Comparison of ENCODE assay signal across 25 cellular contexts in the genomic region with DNA sequence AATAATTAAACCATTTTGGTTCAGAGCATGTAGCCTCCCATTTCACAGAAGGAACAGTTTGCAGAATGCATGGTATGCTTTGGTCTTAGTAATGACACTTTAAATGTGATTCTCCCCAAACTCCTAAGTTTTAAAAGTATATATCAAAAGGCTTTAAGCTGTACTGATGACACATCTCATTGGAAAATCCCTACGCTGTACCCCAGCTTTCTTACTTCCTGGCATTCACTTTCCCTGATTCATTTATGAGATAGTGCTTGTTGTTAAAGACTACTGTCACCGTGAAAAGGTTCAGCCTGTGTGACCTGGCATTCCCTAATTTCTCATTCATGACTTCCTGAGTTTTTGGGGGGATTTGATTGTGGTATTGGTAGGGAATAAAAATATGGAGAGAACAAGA. TPM values are rescaled to one million over a fixed set of nuclear protein-coding genes. Genes with fewer than 3 reads are reported as not detected.
DNase-seq lines count a peak whose midpoint lies in the region; ATAC-seq and TF ChIP-seq lines count a peak whose summit lies in the region.
"Had no signal": no experiment of that assay in that cellular context is flagged by ENCODE, and none has a peak within 500 bp of the region (broad histone marks: within the 10 kb centered on the region; RNA-seq: fewer than 3 reads in every experiment).

No MANE protein-coding gene starts in this region.

- H3K9ac ChIP-seq in smooth muscle cell (ENCODE audit: low read depth), result peak overlapping the region; percentile 83
- H3K9ac ChIP-seq in Karpas-422 (ENCODE audit: low read length), result no peak overlapping the region
- H3K9ac ChIP-seq: BLaER1 treated with 17β-estradiol and CSF1 and Interleukin-3, amounts not matched to agents 10 nM and 100 nM; parathyroid adenoma had no signal

- H3K4me1 Mint-ChIP-seq in activated naive CD8-positive, alpha-beta T cell treated with anti-CD3 and anti-CD28 coated beads for 36 hours, result peaks cover 21% of the 10 kb centered on the region
- H3K4me1 Mint-ChIP-seq in activated naive CD8-positive, alpha-beta T cell treated with anti-CD3 and anti-CD28 coated beads, Interleukin-2, amount 50 U/mL, for 24 hours, result peaks cover 28% of the 10 kb centered on the region
- H3K4me1 Mint-ChIP-seq: brain, natural killer cell had no signal

- no peak for ATAC-seq in activated naive CD8-positive, alpha-beta T cell treated with anti-CD3 and anti-CD28 coated beads, Interleukin-2, amount 50 U/mL, for 24 hours
- no peak for ATAC-seq in right lobe of liver
- no peak for ATAC-seq in GM19467 (IDR thresholded peaks at IDR 0.05; ENCODE audit: unreplicated experiment)
- ATAC-seq: A549; activated CD4-positive, CD25-positive, alpha-beta regulatory T cell treated with anti-CD3 and anti-CD28 coated beads, Interleukin-2, amount 50 U/mL, for 24 hours; left cardiac atrium; natural killer cell had no signal

- H3K9me2 ChIP-seq in Karpas-422 (replicated peaks; ENCODE audit: insufficient read depth, low read length), result no peaks in the 10 kb centered on the region

- H3K36me3 ChIP-seq in brain microvascular endothelial cell (replicated peaks) (peaks cover 26% of the 10 kb centered on the region), smooth muscle cell (ENCODE audit: low read depth) (peaks cover 14% of the 10 kb centered on the region), Karpas-422 (ENCODE audit: insufficient read depth, low read length) (no peaks in the 10 kb centered on the region; the same call in 1 of the 2 replicates), right lobe of liver (peaks cover 0 to 2% (median 0%) of the 10 kb centered on the region in 4 donors)

- peaks cover 39% of the 10 kb centered on the region for H3K36me3 Mint-ChIP-seq in activated naive CD8-positive, alpha-beta T cell treated with anti-CD3 and anti-CD28 coated beads for 36 hours
- H3K36me3 Mint-ChIP-seq in activated naive CD8-positive, alpha-beta T cell treated with anti-CD3 and anti-CD28 coated beads, Interleukin-2, amount 50 U/mL, for 24 hours (ENCODE audit: low read depth), result peaks cover 25% of the 10 kb centered on the region
- H3K36me3 Mint-ChIP-seq: natural killer cell had no signal

- H3K27ac ChIP-seq in brain microvascular endothelial cell, result peak overlapping the region; percentile 49
- H3K27ac ChIP-seq in smooth muscle cell (ENCODE audit: low read depth), result peak overlapping the region; percentile 97
- no peak overlapping the region for H3K27ac ChIP-seq in Karpas-422 (ENCODE audit: low read length)
- H3K27ac ChIP-seq in right lobe of liver, result no peak overlapping the region
- H3K27ac ChIP-seq: A549; BLaER1 treated with 17β-estradiol and CSF1 and Interleukin-3, amounts not matched to agents 10 nM and 100 nM; coronary artery; parathyroid adenoma; sigmoid colon; vagina had no signal

- H2AFZ ChIP-seq in smooth muscle cell (ENCODE audit: low read depth), result no peak overlapping the region
- no peak overlapping the region for H2AFZ ChIP-seq in Karpas-422 (ENCODE audit: low read length)
- H2AFZ ChIP-seq: parathyroid adenoma had no signal

- peaks cover 53% of the 10 kb centered on the region for H4K20me1 ChIP-seq in smooth muscle cell (ENCODE audit: low read depth)
- no peaks in the 10 kb centered on the region for H4K20me1 ChIP-seq in Karpas-422 (ENCODE audit: insufficient read depth, low read depth, low read length)
- H4K20me1 ChIP-seq: BLaER1 treated with 17β-estradiol and CSF1 and Interleukin-3, amounts not matched to agents 10 nM and 100 nM had no signal

- H3K27me3 ChIP-seq in brain microvascular endothelial cell (replicated peaks), result no peaks in the 10 kb centered on the region
- H3K27me3 ChIP-seq in smooth muscle cell (ENCODE audit: low read depth), result no peaks in the 10 kb centered on the region
- no peaks in the 10 kb centered on the region for H3K27me3 ChIP-seq in Karpas-422 (ENCODE audit: low read length)
- H3K27me3 ChIP-seq in right lobe of liver, result no peaks in the 10 kb centered on the region
- H3K27me3 ChIP-seq: BLaER1 treated with 17β-estradiol and CSF1 and Interleukin-3, amounts not matched to agents 10 nM and 100 nM; sigmoid colon; vagina had no signal

- H3F3A ChIP-seq in smooth muscle cell (ENCODE audit: low read depth), result peaks cover 9% of the 10 kb centered on the region

- H3K9me3 ChIP-seq in smooth muscle cell (replicated peaks; ENCODE audit: low read depth) (no peaks in the 10 kb centered on the region), Karpas-422 (ENCODE audit: low read length) (no peaks in the 10 kb centered on the region), right lobe of liver (no peaks in the 10 kb centered on the region)
- H3K9me3 ChIP-seq: A549, sigmoid colon, vagina had no signal

- in situ Hi-C loops in brain microvascular endothelial cell (cut with HindIII; ENCODE audit: low pct_ligation_motif_present, low sequenced_read_pairs), result no loop called here

- 21% methylated on average over 2 of the region's 2 CpGs for WGBS in smooth muscle cell (ENCODE audit: low lambda C conversion rate)
- 86% methylated on average over 2 of the region's 2 CpGs for WGBS in right lobe of liver (ENCODE audit: insufficient coverage, low coverage, low lambda C conversion rate, missing lambda C conversion rate)

- H3K4me3 ChIP-seq in brain microvascular endothelial cell (ENCODE audit: low read depth, low read length), result no peak overlapping the region
- no peak overlapping the region for H3K4me3 ChIP-seq in fibroblast of the aortic adventitia (ENCODE audit: low read depth, low read length)
- H3K4me3 ChIP-seq in smooth muscle cell, result no peak overlapping the region
- no peak overlapping the region for H3K4me3 ChIP-seq in Karpas-422 (ENCODE audit: low read length)
- no peak overlapping the region for H3K4me3 ChIP-seq in right lobe of liver
- H3K4me3 ChIP-seq: A549; BLaER1 treated with 17β-estradiol and CSF1 and Interleukin-3, amounts not matched to agents 10 nM and 100 nM; coronary artery; sigmoid colon; vagina had no signal

- peak overlapping the region; percentile 39 for H3K27ac Mint-ChIP-seq in activated naive CD8-positive, alpha-beta T cell treated with anti-CD3 and anti-CD28 coated beads for 36 hours
- H3K27ac Mint-ChIP-seq in activated naive CD8-positive, alpha-beta T cell treated with anti-CD3 and anti-CD28 coated beads, Interleukin-2, amount 50 U/mL, for 24 hours, result no peak overlapping the region
- H3K27ac Mint-ChIP-seq: natural killer cell had no signal

- TF ChIP-seq CTCF in brain microvascular endothelial cell (IDR thresholded peaks at IDR 0.05; ENCODE audit: low read depth, low read length, missing control alignments) (no peak), fibroblast of the aortic adventitia (IDR thresholded peaks at IDR 0.05; ENCODE audit: insufficient read depth, low read length) (no peak), smooth muscle cell (IDR thresholded peaks at IDR 0.05; ENCODE audit: borderline replicate concordance, insufficient read depth, poor library complexity, severe bottlenecking) (no peak), right lobe of liver (IDR thresholded peaks at IDR 0.05) (no peak)

- DNase-seq in activated naive CD8-positive, alpha-beta T cell treated with anti-CD3 and anti-CD28 coated beads for 36 hours, result no peak
- no peak for DNase-seq in activated naive CD8-positive, alpha-beta T cell treated with anti-CD3 and anti-CD28 coated beads, Interleukin-2, amount 50 U/mL, for 24 hours
- DNase-seq in brain microvascular endothelial cell (peak; percentile 62), fibroblast of the aortic adventitia (ENCODE audit: low read depth) (peak; percentile 39), smooth muscle cell (lab: John Stamatoyannopoulos, UW; ENCODE audit: unreplicated experiment) (no peak), Karpas-422 (no peak), right lobe of liver (no peak)
- DNase-seq: activated T-cell treated with anti-CD3 and anti-CD28 coated beads, Interleukin-2, amount 50 U/mL, for 48 hours; Calu3; KBM-7; left cardiac atrium; natural killer cell; NCI-H1048; NCI-H2029 treated with DMSO at 0.1 percent for 48 hours; NCI-H446; sigmoid colon; T1000 had no signal

- no peaks in the 10 kb centered on the region for H3K27me3 Mint-ChIP-seq in activated naive CD8-positive, alpha-beta T cell treated with anti-CD3 and anti-CD28 coated beads for 36 hours
- no peaks in the 10 kb centered on the region for H3K27me3 Mint-ChIP-seq in activated naive CD8-positive, alpha-beta T cell treated with anti-CD3 and anti-CD28 coated beads, Interleukin-2, amount 50 U/mL, for 24 hours
- H3K27me3 Mint-ChIP-seq: brain had no signal

- peaks cover 39% of the 10 kb centered on the region for H3K79me2 ChIP-seq in smooth muscle cell (ENCODE audit: low read depth)
- H3K79me2 ChIP-seq in Karpas-422 (ENCODE audit: low read length), result no peaks in the 10 kb centered on the region
- H3K79me2 ChIP-seq: parathyroid adenoma had no signal

- no peak for TF ChIP-seq POLR2A in right lobe of liver (IDR thresholded peaks at IDR 0.05)

- intact Hi-C loops in right lobe of liver (cut with DNase I), result no loop called here

- H3K4me3 Mint-ChIP-seq in activated naive CD8-positive, alpha-beta T cell treated with anti-CD3 and anti-CD28 coated beads for 36 hours, result no peak overlapping the region
- no peak overlapping the region for H3K4me3 Mint-ChIP-seq in activated naive CD8-positive, alpha-beta T cell treated with anti-CD3 and anti-CD28 coated beads, Interleukin-2, amount 50 U/mL, for 24 hours
- H3K4me3 Mint-ChIP-seq: brain, natural killer cell had no signal

- peaks cover 9% of the 10 kb centered on the region for H3K4me1 ChIP-seq in smooth muscle cell (ENCODE audit: low read depth)
- no peaks in the 10 kb centered on the region for H3K4me1 ChIP-seq in Karpas-422 (ENCODE audit: low read length)
- H3K4me1 ChIP-seq in right lobe of liver, result no peaks in the 10 kb centered on the region
- H3K4me1 ChIP-seq: parathyroid adenoma had no signal

- peak overlapping the region; percentile 76 for H3K4me2 ChIP-seq in smooth muscle cell
- no peak overlapping the region for H3K4me2 ChIP-seq in Karpas-422 (ENCODE audit: low read depth, low read length, poor library complexity, severe bottlenecking)
- H3K4me2 ChIP-seq: A549 had no signal

- peaks cover 1% of the 10 kb centered on the region for H3K9me3 Mint-ChIP-seq in activated naive CD8-positive, alpha-beta T cell treated with anti-CD3 and anti-CD28 coated beads for 36 hours
- H3K9me3 Mint-ChIP-seq in activated naive CD8-positive, alpha-beta T cell treated with anti-CD3 and anti-CD28 coated beads, Interleukin-2, amount 50 U/mL, for 24 hours, result peaks cover 8% of the 10 kb centered on the region
- H3K9me3 Mint-ChIP-seq: natural killer cell had no signal

RNA-seq across cellular contexts. Expression of gene MPZL1, which starts 53.4 kb away (rescaled TPM):
- total RNA-seq in activated naive CD8-positive, alpha-beta T cell treated with anti-CD3 and anti-CD28 coated beads for 36 hours, result 10 to 100 TPM; 15.9 to 17.3 TPM
- 66.6 and 112 TPM in 2 replicates for total RNA-seq in fibroblast of the aortic adventitia (ENCODE audit: low replicate concordance)
- 250 and 264 TPM in 2 replicates for total RNA-seq in smooth muscle cell
- polyA plus RNA-seq in smooth muscle cell, result 276 and 303 TPM in 2 replicates
- total RNA-seq in Karpas-422 (2014; rRNA removed; shearing (Covaris generic); ENCODE audit: low replicate concordance), result 13.5 and 24.9 TPM in 2 replicates
- 10 to 100 TPM; 15.7 to 43.3 (median 18.9) TPM for total RNA-seq in right lobe of liver

Comparison
In these comparisons a context has a peak if more than half of its experiments do, and no peak if none do; other contexts are left out.
1. DNase-seq: peak in brain microvascular endothelial cell (single experiment) and fibroblast of the aortic adventitia (single experiment); none in activated naive CD8-positive, alpha-beta T cell treated with anti-CD3 and anti-CD28 coated beads for 36 hours (single experiment), activated naive CD8-positive, alpha-beta T cell treated with anti-CD3 and anti-CD28 coated beads, Interleukin-2, amount 50 U/mL, for 24 hours (single experiment), smooth muscle cell (single experiment), Karpas-422 (single experiment) and right lobe of liver (0 of 3).
2. H3K27ac ChIP-seq: peak in brain microvascular endothelial cell (single experiment) and smooth muscle cell (single experiment); none in Karpas-422 (single experiment) and right lobe of liver (0 of 3).